ENCODE assay signal across 8 cellular contexts in genomic region chrX:19990225-19990518, GRCh38. TPM values are rescaled to one million over a fixed set of nuclear protein-coding genes. Genes with fewer than 3 reads are reported as not detected.
DNase-seq lines count a peak whose midpoint lies in the region; ATAC-seq and TF ChIP-seq lines count a peak whose summit lies in the region.

No MANE protein-coding gene starts in this region.

- H3K27me3 ChIP-seq in endodermal cell (ENCODE audit: control insufficient read depth, insufficient read depth, low read length, poor library complexity, severe bottlenecking), result no peaks in the 10 kb centered on the region

- no peak for DNase-seq in T-helper 2 cell treated with Interferon-gamma antibody and Interleukin-4, amounts not matched to agents 5 μg/mL and 100 μg/mL, for 36 hours (ENCODE audit: low spot score)
- DNase-seq in T-helper 2 cell (no peak), OCI-LY7 (ENCODE audit: low spot score) (no peak), endodermal cell (no peak), AG20443 (ENCODE audit: low spot score) (no peak), NCI-H1417 (lab: John Stamatoyannopoulos, UW) (no peak)
- DNase-seq in naive thymus-derived CD8-positive, alpha-beta T cell, result peak in 2 of 10 donors; percentile 9 to 60

- peaks cover 6% of the 10 kb centered on the region; the same call in 1 of the 2 replicates for H3K79me2 ChIP-seq in OCI-LY7 (ENCODE audit: insufficient read depth, low read depth, low read length)

- no peaks in the 10 kb centered on the region; the same call in 1 of the 2 replicates for H3K4me1 ChIP-seq in HEK293 (ENCODE audit: control insufficient read depth, insufficient read depth, low read length)
- H3K4me1 ChIP-seq in OCI-LY7 (ENCODE audit: insufficient read depth, low read length, poor library complexity, severe bottlenecking), result peaks cover 18% of the 10 kb centered on the region
- H3K4me1 ChIP-seq in endodermal cell (ENCODE audit: control insufficient read depth, insufficient read depth, low read length), result no peaks in the 10 kb centered on the region

- 0 out of 2 replicates have a peak overlapping the region, but pooled peaks have one; percentile 43 for H2AFZ ChIP-seq in OCI-LY7 (ENCODE audit: low read length)

- intact Hi-C loops in OCI-LY7 (cut with micrococcal nuclease; ENCODE audit: unreplicated experiment), result loop anchor here (2.0 to 5.0 kb wide), 3 partner anchors 75 to 443 kb away; no protein-coding TSS in a partner anchor

- H3K9me3 ChIP-seq in HEK293 (ENCODE audit: control insufficient read depth, insufficient read depth, low read depth, low read length) (no peaks in the 10 kb centered on the region), OCI-LY7 (ENCODE audit: low read length) (no peaks in the 10 kb centered on the region), endodermal cell (ENCODE audit: control insufficient read depth, low read length) (no peaks in the 10 kb centered on the region)

- H3K4me3 ChIP-seq in HEK293 (ENCODE audit: low read depth, low read length) (peak overlapping the region; percentile 59), OCI-LY7 (ENCODE audit: low read depth, low read length, poor library complexity, severe bottlenecking) (peak overlapping the region; percentile 82), endodermal cell (ENCODE audit: low read length) (peak overlapping the region; percentile 85)

- H3K4me2 ChIP-seq in OCI-LY7 (ENCODE audit: low read length), result peak overlapping the region; percentile 92

- H3K36me3 Mint-ChIP-seq in T-helper 2 cell treated with Interferon-gamma antibody and Interleukin-4, amounts not matched to agents 5 μg/mL and 100 μg/mL, for 36 hours (ENCODE audit: low read depth), result peaks cover 5% of the 10 kb centered on the region
- peaks cover 2% of the 10 kb centered on the region for H3K36me3 Mint-ChIP-seq in endodermal cell (ENCODE audit: low read depth)
- peaks cover 0 to 9% (median 2%) of the 10 kb centered on the region in 3 donors for H3K36me3 Mint-ChIP-seq in naive thymus-derived CD8-positive, alpha-beta T cell

- peaks cover 0 to 2% of the 10 kb centered on the region in 2 experiments; a peak in 2 of 3 replicates for H3K36me3 ChIP-seq in HEK293 (ENCODE audit: control insufficient read depth in 2 of 2, insufficient read depth in 1 of 2, low read length in 2 of 2)
- H3K36me3 ChIP-seq in OCI-LY7 (ENCODE audit: insufficient read depth, low read length), result no peaks in the 10 kb centered on the region
- no peaks in the 10 kb centered on the region for H3K36me3 ChIP-seq in endodermal cell (ENCODE audit: control insufficient read depth, insufficient read depth, low read length)

- H3K4me3 Mint-ChIP-seq in T-helper 2 cell treated with Interferon-gamma antibody and Interleukin-4, amounts not matched to agents 5 μg/mL and 100 μg/mL, for 36 hours, result peak overlapping the region; percentile 93
- H3K4me3 Mint-ChIP-seq in endodermal cell, result peak overlapping the region; percentile 68
- peak overlapping the region; percentile 82 to 93 (median 89) for H3K4me3 Mint-ChIP-seq in naive thymus-derived CD8-positive, alpha-beta T cell

- H3K9me2 ChIP-seq in OCI-LY7 (ENCODE audit: insufficient read depth, low read length), result no peaks in the 10 kb centered on the region

- no peaks in the 10 kb centered on the region for H3K27me3 Mint-ChIP-seq in T-helper 2 cell treated with Interferon-gamma antibody and Interleukin-4, amounts not matched to agents 5 μg/mL and 100 μg/mL, for 36 hours (ENCODE audit: low read depth)
- no peaks in the 10 kb centered on the region for H3K27me3 Mint-ChIP-seq in endodermal cell (ENCODE audit: insufficient read depth)
- H3K27me3 Mint-ChIP-seq in naive thymus-derived CD8-positive, alpha-beta T cell, result no peaks in the 10 kb centered on the region

- CTCF ChIA-PET in HEK293 (lab: Yijun Ruan, JAX), result no interaction called here
- CTCF ChIA-PET in OCI-LY7 (lab: Charles Lee; ENCODE audit: unreplicated experiment), result no interaction called here

- H3K9me3 Mint-ChIP-seq in T-helper 2 cell treated with Interferon-gamma antibody and Interleukin-4, amounts not matched to agents 5 μg/mL and 100 μg/mL, for 36 hours, result no peaks in the 10 kb centered on the region
- peaks cover 37% of the 10 kb centered on the region for H3K9me3 Mint-ChIP-seq in endodermal cell
- H3K9me3 Mint-ChIP-seq in naive thymus-derived CD8-positive, alpha-beta T cell, result peaks cover 0 to 7% (median 0%) of the 10 kb centered on the region in 9 donors

- no peaks in the 10 kb centered on the region for H4K20me1 ChIP-seq in OCI-LY7 (ENCODE audit: insufficient read depth, low read length)

- peak overlapping the region; percentile 72 for H3K27ac Mint-ChIP-seq in T-helper 2 cell treated with Interferon-gamma antibody and Interleukin-4, amounts not matched to agents 5 μg/mL and 100 μg/mL, for 36 hours
- H3K27ac Mint-ChIP-seq in endodermal cell, result no peak overlapping the region
- H3K27ac Mint-ChIP-seq in naive thymus-derived CD8-positive, alpha-beta T cell, result peak overlapping the region; percentile 29 to 93 (median 86)

- peaks cover 19% of the 10 kb centered on the region for H3K4me1 Mint-ChIP-seq in T-helper 2 cell treated with Interferon-gamma antibody and Interleukin-4, amounts not matched to agents 5 μg/mL and 100 μg/mL, for 36 hours (ENCODE audit: low read depth)
- peaks cover 3% of the 10 kb centered on the region for H3K4me1 Mint-ChIP-seq in endodermal cell
- peaks cover 11 to 28% (median 20%) of the 10 kb centered on the region in 4 donors for H3K4me1 Mint-ChIP-seq in naive thymus-derived CD8-positive, alpha-beta T cell

- 1 to 17% methylated on average over 1 to 18 of the region's 19 CpGs for WGBS in endodermal cell (ENCODE audit: insufficient coverage in 1 of 2, insufficient read length in 1 of 2), 2 experiments

- TF ChIP-seq CTCF in HEK293 (tag by site-specific recombination; IDR thresholded peaks at IDR 0.05) (0 out of 2 replicates have a peak, but pooled peaks have one; percentile 21), OCI-LY7 (conservative IDR thresholded peaks at IDR 0.05; ENCODE audit: low read length) (no peak), endodermal cell (conservative IDR thresholded peaks at IDR 0.05) (no peak)

- BruUV-seq in OCI-LY7 (replicated peaks; lab: Mats Ljungman, UMichigan), result no TSS peak

- peak; percentile 34 to 47 for ATAC-seq in naive thymus-derived CD8-positive, alpha-beta T cell

- POLR2A ChIA-PET in HEK293 (lab: Yijun Ruan, JAX), result no interaction called here
- POLR2A ChIA-PET in OCI-LY7 (lab: Charles Lee), result no interaction called here
- POLR2A ChIA-PET in naive thymus-derived CD8-positive, alpha-beta T cell (lab: Charles Lee), result no interaction called here

- H3K27ac ChIP-seq in HEK293 (ENCODE audit: extremely low read depth, low read depth, low read length) (0 out of 2 replicates have a peak overlapping the region, but pooled peaks have one; percentile 28), OCI-LY7 (ENCODE audit: low read depth, low read length, poor library complexity, severe bottlenecking) (no peak overlapping the region), endodermal cell (ENCODE audit: low read depth, low read length) (no peak overlapping the region)

- H3K9ac ChIP-seq in endodermal cell (ENCODE audit: extremely low read depth, low read length, poor library complexity, severe bottlenecking), result peak overlapping the region; percentile 11

TF ChIP-seq in HEK293, 187 proteins besides CTCF, POLR2A, EP300 and RAD21:
- no peak for TF ChIP-seq ZNF202 (tag by site-specific recombination; IDR thresholded peaks at IDR 0.05; ENCODE audit: borderline replicate concordance)

RNA-seq across cellular contexts. Expression of gene BCLAF3, which starts 0.7 kb away (rescaled TPM):
- 5.1 and 5.8 TPM in 2 replicates for total RNA-seq in OCI-LY7 (2014; rRNA removed; shearing (Covaris generic))
- total RNA-seq in OCI-LY7 (2022), result 9.3 and 12.7 TPM in 2 replicates
- total RNA-seq in endodermal cell, result 1 to 10 TPM; 8.7 to 9.7 TPM
- 6.1 TPM for polyA plus RNA-seq in endodermal cell (2013, experiment 1 of 2)
- 5.5 TPM for polyA plus RNA-seq in endodermal cell (2013, experiment 2 of 2)
- 10 to 100 TPM; 11.1 to 11.4 TPM for total RNA-seq in naive thymus-derived CD8-positive, alpha-beta T cell
- 1 to 10 TPM; 1.6 to 2.9 (median 2.1) TPM for polyA plus RNA-seq in naive thymus-derived CD8-positive, alpha-beta T cell
